12 cellular contexts compared by ENCODE assay signal in the genomic region with DNA sequence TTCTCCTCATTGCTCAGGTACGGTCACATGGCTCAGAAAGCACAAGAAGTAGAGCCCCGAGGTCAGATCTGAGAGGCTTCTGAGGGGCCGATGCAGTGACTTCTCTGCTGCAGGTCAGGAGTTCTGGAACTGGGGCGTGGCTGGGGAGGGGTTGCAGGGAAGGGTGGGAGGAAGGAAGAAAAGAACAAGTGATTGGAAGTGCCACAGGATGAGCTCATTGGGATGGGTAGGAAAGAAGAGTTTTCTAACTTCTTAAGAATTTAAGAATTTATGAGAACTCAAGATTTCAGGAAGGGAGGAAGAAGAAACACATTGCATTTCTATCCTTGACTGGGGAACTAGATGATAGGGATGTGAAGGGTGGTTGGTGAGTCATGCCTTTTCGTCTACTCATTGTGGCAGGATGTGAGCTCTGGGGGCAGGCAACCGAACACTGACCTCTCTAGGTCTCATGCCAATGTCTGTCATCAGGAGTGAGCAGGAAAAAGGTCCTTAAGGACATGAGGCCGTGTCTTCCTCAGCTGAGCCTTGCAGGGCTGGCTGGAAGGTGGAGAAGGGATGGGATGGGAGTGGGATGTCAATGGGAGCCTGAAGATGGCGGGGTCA. TPM values are rescaled to one million over a fixed set of nuclear protein-coding genes. Genes with fewer than 3 reads are reported as not detected.
DNase-seq lines count a peak whose midpoint lies in the region; ATAC-seq and TF ChIP-seq lines count a peak whose summit lies in the region.
"Had no signal": no experiment of that assay in that cellular context is flagged by ENCODE, and none has a peak within 500 bp of the region (broad histone marks: within the 10 kb centered on the region; RNA-seq: fewer than 3 reads in every experiment).

No MANE protein-coding gene starts in this region.

- peaks cover 72% of the 10 kb centered on the region for H3K4me1 Mint-ChIP-seq in activated B cell treated with CpG ODN at 0.5 μM for 24 hours

- no peaks in the 10 kb centered on the region for H3K79me1 ChIP-seq in mesenchymal stem cell (replicated peaks; ENCODE audit: low read length, poor library complexity, severe bottlenecking)

- TF ChIP-seq CTCF in DOHH2 (IDR thresholded peaks at IDR 0.05; ENCODE audit: low read depth, low read length, poor library complexity, severe bottlenecking) (no peak), activated B cell treated with CpG ODN at 0.5 μM for 24 hours (IDR thresholded peaks at IDR 0.05) (no peak), ascending aorta (IDR thresholded peaks at IDR 0.05) (no peak)

- no peaks in the 10 kb centered on the region for H3K9me3 ChIP-seq in DOHH2 (ENCODE audit: control insufficient read depth, insufficient read depth, low read length)
- H3K9me3 ChIP-seq in MG63: no peaks in the 10 kb centered on the region
- H3K9me3 ChIP-seq in mesenchymal stem cell (ENCODE audit: control insufficient read depth, low read length): no peaks in the 10 kb centered on the region
- no peaks in the 10 kb centered on the region for H3K9me3 ChIP-seq in ascending aorta
- H3K9me3 ChIP-seq: ovary had no signal

- peak overlapping the region; percentile 94 for H3K27ac ChIP-seq in DOHH2 (ENCODE audit: low read depth, low read length)
- no peak overlapping the region for H3K27ac ChIP-seq in mesenchymal stem cell (ENCODE audit: low read length, poor library complexity, severe bottlenecking)
- no peak overlapping the region for H3K27ac ChIP-seq in ascending aorta
- H3K27ac ChIP-seq: ovary had no signal

- WGBS in mesenchymal stem cell: 19% methylated on average over 8 of the region's 8 CpGs

- H2AFZ ChIP-seq in mesenchymal stem cell (ENCODE audit: low read depth, low read length): no peak overlapping the region

- intact Hi-C loops in activated B cell treated with CpG ODN at 0.5 μM for 24 hours (cut with micrococcal nuclease) (no loop called here), ascending aorta (cut with DNase I) (no loop called here)

- H3F3A ChIP-seq in DOHH2 (ENCODE audit: control insufficient read depth, insufficient read depth): peaks cover 35% of the 10 kb centered on the region

- H3K4me1 ChIP-seq in DOHH2 (ENCODE audit: control insufficient read depth, low read length): peaks cover 78% of the 10 kb centered on the region
- peaks cover 8% of the 10 kb centered on the region for H3K4me1 ChIP-seq in mesenchymal stem cell (ENCODE audit: control insufficient read depth, insufficient read depth, low read depth, low read length)
- peaks cover 0 to 6% of the 10 kb centered on the region in 2 donors for H3K4me1 ChIP-seq in ascending aorta

- H3K14ac ChIP-seq in mesenchymal stem cell (ENCODE audit: low read length in 2 of 2): peak overlapping the region in 1 of 2 experiments; percentile 26

- no peak overlapping the region for H2AK5ac ChIP-seq in mesenchymal stem cell (ENCODE audit: low read length, severe bottlenecking)

- H3K18ac ChIP-seq in mesenchymal stem cell (ENCODE audit: low read depth in 1 of 2, low read length in 2 of 2): peak overlapping the region; percentile 33 to 58

- peak overlapping the region; percentile 50 for H3K27ac Mint-ChIP-seq in activated B cell treated with CpG ODN at 0.5 μM for 24 hours

- H3K9me2 ChIP-seq in DOHH2 (replicated peaks; ENCODE audit: control insufficient read depth, low read length): no peaks in the 10 kb centered on the region

- no peaks in the 10 kb centered on the region for H3K9me3 Mint-ChIP-seq in activated B cell treated with CpG ODN at 0.5 μM for 24 hours

- H2BK120ac ChIP-seq in mesenchymal stem cell (ENCODE audit: low read depth, low read length): no peak overlapping the region

- peaks cover 10% of the 10 kb centered on the region for H3K79me2 ChIP-seq in DOHH2 (ENCODE audit: control insufficient read depth, low read length)

- H3K27me3 ChIP-seq in DOHH2 (ENCODE audit: control insufficient read depth, low read length): no peaks in the 10 kb centered on the region
- no peaks in the 10 kb centered on the region for H3K27me3 ChIP-seq in MG63
- peaks cover 0 to 42% of the 10 kb centered on the region in 2 experiments for H3K27me3 ChIP-seq in mesenchymal stem cell (ENCODE audit: control insufficient read depth in 1 of 2, insufficient read depth in 1 of 2, low read length in 2 of 2)
- no peaks in the 10 kb centered on the region for H3K27me3 ChIP-seq in ascending aorta
- H3K27me3 ChIP-seq: ovary had no signal

- POLR2A ChIA-PET in activated B cell treated with CpG ODN at 0.5 μM for 24 hours (lab: Charles Lee): interaction anchor here (0.8 to 1.9 kb wide), 3 partner anchors 14 to 17 kb away, joined by 3 to 6 read pairs (median 6); partner anchors contain the start of gene FCRLA

- peak overlapping the region; percentile 75 for H3K4me2 ChIP-seq in DOHH2 (ENCODE audit: low read length)
- no peak overlapping the region for H3K4me2 ChIP-seq in mesenchymal stem cell (ENCODE audit: low read length, poor library complexity, severe bottlenecking)

- CTCF ChIA-PET in activated B cell treated with CpG ODN at 0.5 μM for 24 hours (lab: Charles Lee): interaction anchor here (1.1 kb wide), 2 partner anchors 17 to 74 kb away, joined by 3 read pairs; no protein-coding TSS in a partner anchor

- H3K36me3 Mint-ChIP-seq in activated B cell treated with CpG ODN at 0.5 μM for 24 hours (ENCODE audit: low read depth): no peaks in the 10 kb centered on the region

- H3K4me3 ChIP-seq in DOHH2 (ENCODE audit: low read length): peak overlapping the region; percentile 61
- no peak overlapping the region for H3K4me3 ChIP-seq in MG63
- H3K4me3 ChIP-seq in mesenchymal stem cell (ENCODE audit: insufficient read depth in 1 of 2, low read depth in 1 of 2, low read length in 2 of 2): no peak overlapping the region
- H3K4me3 ChIP-seq in ascending aorta: no peak overlapping the region
- H3K4me3 ChIP-seq: ovary had no signal

- peak overlapping the region in 1 of 2 experiments; percentile 62 for H2BK12ac ChIP-seq in mesenchymal stem cell (ENCODE audit: low read length in 2 of 2)

- no peak overlapping the region for H3K4me3 Mint-ChIP-seq in activated B cell treated with CpG ODN at 0.5 μM for 24 hours

- no peaks in the 10 kb centered on the region for H4K20me1 ChIP-seq in DOHH2 (ENCODE audit: control insufficient read depth, insufficient read depth, low read depth, low read length)

- H3K9ac ChIP-seq in mesenchymal stem cell (ENCODE audit: low read length): peak overlapping the region; percentile 17

- peak; percentile 78 for DNase-seq in MG63
- no peak for DNase-seq in activated B cell treated with CpG ODN at 0.5 μM for 24 hours
- peak; percentile 90 for DNase-seq in mesenchymal stem cell
- no peak for DNase-seq in OCI-M2 (lab: John Stamatoyannopoulos, UW; ENCODE audit: unreplicated experiment)
- no peak for DNase-seq in NCI-H1436 (lab: John Stamatoyannopoulos, UW)
- DNase-seq in ascending aorta (ENCODE audit: low spot score in 2 of 2): no peak
- DNase-seq: activated CD4-positive, alpha-beta T cell treated with anti-CD3 and anti-CD28 coated beads, Interleukin-2, amount 50 U/mL, for 48 hours; central memory CD4-positive, alpha-beta T cell; ovary had no signal

- H4K91ac ChIP-seq in mesenchymal stem cell (ENCODE audit: low read length): no peak overlapping the region

- H3K27me3 Mint-ChIP-seq in activated B cell treated with CpG ODN at 0.5 μM for 24 hours: no peaks in the 10 kb centered on the region

- no peak overlapping the region for H2BK5ac ChIP-seq in mesenchymal stem cell (ENCODE audit: low read depth, low read length, poor library complexity, severe bottlenecking)

- H3K23ac ChIP-seq in mesenchymal stem cell (ENCODE audit: low read length in 2 of 2): no peak overlapping the region

- H3K36me3 ChIP-seq in DOHH2 (ENCODE audit: control insufficient read depth, low read length) (no peaks in the 10 kb centered on the region), MG63 (no peaks in the 10 kb centered on the region), mesenchymal stem cell (ENCODE audit: control insufficient read depth in 1 of 2, insufficient read depth in 2 of 2, low read depth in 1 of 2, low read length in 2 of 2) (no peaks in the 10 kb centered on the region), ascending aorta (no peaks in the 10 kb centered on the region)
- H3K36me3 ChIP-seq: ovary had no signal

- no peak overlapping the region for H4K8ac ChIP-seq in mesenchymal stem cell (ENCODE audit: low read length)

- no peak for ATAC-seq in activated B cell treated with CpG ODN at 0.5 μM for 24 hours (ENCODE audit: low read depth)
- no peak for ATAC-seq in GM18511 (IDR thresholded peaks at IDR 0.05; ENCODE audit: unreplicated experiment)

- no peak overlapping the region for H3K4ac ChIP-seq in mesenchymal stem cell (ENCODE audit: low read depth in 1 of 2, low read length in 2 of 2)

- H2BK15ac ChIP-seq in mesenchymal stem cell (ENCODE audit: low read depth, poor library complexity, severe bottlenecking): no peak overlapping the region

RNA-seq across cellular contexts. Expression of gene FCRLB, which starts 0.5 kb away (rescaled TPM):
- 0.47 and 3.1 TPM in 2 replicates for total RNA-seq in MG63 (2014; rRNA removed; shearing (Covaris generic); ENCODE audit: low replicate concordance)
- total RNA-seq in activated B cell treated with CpG ODN at 0.5 μM for 24 hours: 2.1 and 2.4 TPM in 2 replicates
- 1.5 TPM for polyA plus RNA-seq in mesenchymal stem cell (2013, experiment 1 of 2)
- polyA plus RNA-seq in mesenchymal stem cell (2013, experiment 2 of 2): 1.5 TPM
- total RNA-seq in ascending aorta: not detected

RNA-seq across cellular contexts. Expression of gene FCRLA, which starts 14.8 kb away (rescaled TPM):
- total RNA-seq in MG63 (2014; rRNA removed; shearing (Covaris generic); ENCODE audit: low replicate concordance): 2.2 TPM in 1 of 2 replicates, not detected in the other
- 175 and 178 TPM in 2 replicates for total RNA-seq in activated B cell treated with CpG ODN at 0.5 μM for 24 hours
- polyA plus RNA-seq in mesenchymal stem cell (2013, experiment 1 of 2): 0.41 TPM
- polyA plus RNA-seq in mesenchymal stem cell (2013, experiment 2 of 2): 0.27 TPM
- not detected for total RNA-seq in ascending aorta

RNA-seq across cellular contexts. Expression of gene DUSP12, which starts 27.7 kb away (rescaled TPM):
- 64.9 and 126 TPM in 2 replicates for total RNA-seq in MG63 (2014; rRNA removed; shearing (Covaris generic); ENCODE audit: low replicate concordance)
- total RNA-seq in activated B cell treated with CpG ODN at 0.5 μM for 24 hours (37.2 and 38.9 TPM in 2 replicates), ascending aorta (21.0 TPM)
- 30.5 TPM for polyA plus RNA-seq in mesenchymal stem cell (2013, experiment 1 of 2)
- polyA plus RNA-seq in mesenchymal stem cell (2013, experiment 2 of 2): 31.0 TPM

RNA-seq across cellular contexts. Expression of gene ATF6, which starts 44.3 kb away (rescaled TPM):
- total RNA-seq in MG63 (2014; rRNA removed; shearing (Covaris generic); ENCODE audit: low replicate concordance): 17.2 and 19.4 TPM in 2 replicates
- total RNA-seq in activated B cell treated with CpG ODN at 0.5 μM for 24 hours: 23.7 and 24.6 TPM in 2 replicates
- polyA plus RNA-seq in mesenchymal stem cell (2013, experiment 1 of 2): 19.4 TPM
- 19.9 TPM for polyA plus RNA-seq in mesenchymal stem cell (2013, experiment 2 of 2)
- total RNA-seq in ascending aorta: 12.3 TPM

RNA-seq across cellular contexts. Expression of gene FCGR2B, which starts 58.9 kb away (rescaled TPM):
- total RNA-seq in MG63 (2014; rRNA removed; shearing (Covaris generic); ENCODE audit: low replicate concordance): not detected in 2 replicates
- total RNA-seq in activated B cell treated with CpG ODN at 0.5 μM for 24 hours (72.3 and 77.5 TPM in 2 replicates), ascending aorta (14.5 TPM)
- polyA plus RNA-seq in mesenchymal stem cell (2013, experiment 1 of 2): not detected
- polyA plus RNA-seq in mesenchymal stem cell (2013, experiment 2 of 2): not detected
- polyA plus RNA-seq: keratinocyte had no signal

Comparison
In these comparisons a context has a peak if more than half of its experiments do, and no peak if none do; other contexts are left out.
1. DNase-seq: peak in MG63 (single experiment) and mesenchymal stem cell (single experiment); none in activated B cell treated with CpG ODN at 0.5 μM for 24 hours (single experiment), OCI-M2 (single experiment), NCI-H1436 (single experiment) and ascending aorta (0 of 2).
2. RNA of gene FCRLA, which starts 14.8 kb away (total RNA-seq): 175 to 178 TPM in activated B cell treated with CpG ODN at 0.5 μM for 24 hours; 2.2 TPM in MG63 and not detected in ascending aorta (single experiment); every median in the first group is over 10 times any median in the second.